ENCODE assay signal across 8 cellular contexts in genomic region chr10:72320676-72321247, GRCh38. TPM values are rescaled to one million over a fixed set of nuclear protein-coding genes. Genes with fewer than 3 reads are reported as not detected.
DNase-seq lines count a peak whose midpoint lies in the region; ATAC-seq, FAIRE-seq and TF ChIP-seq lines count a peak whose summit lies in the region.

No MANE protein-coding gene starts in this region.

- H3K27me3 ChIP-seq in brain microvascular endothelial cell (replicated peaks) (no peaks in the 10 kb centered on the region), keratinocyte (ENCODE audit: control insufficient read depth, extremely low read depth, insufficient read depth, low read length) (no peaks in the 10 kb centered on the region)

- FAIRE-seq in A549 (lab: Jason Lieb, UNC): no peak
- peak; percentile 90 for FAIRE-seq in GM18507 (lab: Jason Lieb, UNC)
- peak; percentile 39 for FAIRE-seq in keratinocyte (lab: Jason Lieb, UNC)

- peak overlapping the region; percentile 91 for H3K9ac ChIP-seq in keratinocyte (ENCODE audit: control insufficient read depth, extremely low read depth, insufficient read depth, low read length)

- CTCF ChIA-PET in A549 (lab: Yijun Ruan, JAX): interaction anchor here (0.9 to 8.5 kb wide), 15 partner anchors 11 to 272 kb away, joined by 3 to 94 read pairs (median 6); partner anchors contain the start of genes ANAPC16, ASCC1 and DDIT4

- DNase-seq in A549 (ENCODE audit: low read depth in 1 of 2, low spot score in 1 of 2) (peak; percentile 95 to 98), GM18507 (ENCODE audit: extremely low spot score, insufficient read length, low read depth) (peak; percentile 82), NCI-H1436 treated with DMSO at 0.1 percent for 48 hours (lab: John Stamatoyannopoulos, UW) (peak; percentile 88), T-helper 2 cell (peak in 4 of 5 experiments; percentile 24 to 63 (median 48)), brain microvascular endothelial cell (peak; percentile 98), keratinocyte (ENCODE audit: low read depth, low spot score) (peak; percentile 99)
- DNase-seq in stimulated activated CD4-positive, alpha-beta T cell treated with anti-CD3 and anti-CD28 coated beads, Interleukin-1b, Interleukin-23, amount 100 ng/mL, for 4 hours (ENCODE audit: low read depth in 2 of 2): peak; percentile 50 to 52

- dilution Hi-C loops in keratinocyte (cut with MboI; ENCODE audit: extremely low pct_ligation_motif_present, low sequenced_read_pairs): no loop called here

- TF ChIP-seq EP300 in A549 (IDR thresholded peaks at IDR 0.05): peak; percentile 81 to 83; a peak in 3 of 5 replicates

- POLR2A ChIA-PET in A549 (lab: Yijun Ruan, JAX): interaction anchor here (0.6 to 5.9 kb wide), 20 partner anchors 9 to 225 kb away, joined by 3 to 197 read pairs (median 7); partner anchors contain the start of genes ANAPC16, ASCC1 and DDIT4

- 0 out of 5 replicates have a peak, but pooled peaks of 1 of the 2 experiments have one; percentile 37 for TF ChIP-seq RAD21 in A549 (conservative IDR thresholded peaks at IDR 0.05 in 1 of 2, IDR thresholded peaks at IDR 0.05 in 1 of 2)

- H3K79me2 ChIP-seq in keratinocyte (ENCODE audit: control insufficient read depth, insufficient read depth, low read length): no peaks in the 10 kb centered on the region

- in situ Hi-C loops in brain microvascular endothelial cell (cut with HindIII; ENCODE audit: low pct_ligation_motif_present, low sequenced_read_pairs): no loop called here

- H2AFZ ChIP-seq in keratinocyte (ENCODE audit: control insufficient read depth, low read length): no peak overlapping the region

- peak; percentile 47; the same call in 1 of the 2 replicates for TF ChIP-seq POLR2A in A549 (IDR thresholded peaks at IDR 0.05; ENCODE audit: low read length)

- WGBS in A549 (ENCODE audit: missing lambda C conversion rate): 2% methylated on average over 12 of the region's 12 CpGs

- H3K4me2 ChIP-seq in A549 (peak overlapping the region; percentile 82), keratinocyte (ENCODE audit: control insufficient read depth, extremely low read depth, insufficient read depth, low read depth, low read length) (peak overlapping the region; percentile 29)

- H4K20me1 ChIP-seq in keratinocyte (ENCODE audit: control insufficient read depth, extremely low read depth, insufficient read depth, low read length): no peaks in the 10 kb centered on the region

- H3K4me1 ChIP-seq in A549 (peaks cover 91% of the 10 kb centered on the region), keratinocyte (ENCODE audit: control insufficient read depth, extremely low read depth, insufficient read depth, low read length) (peaks cover 57% of the 10 kb centered on the region)

- TF ChIP-seq CTCF in A549 (IDR thresholded peaks at IDR 0.05) (no peak), brain microvascular endothelial cell (IDR thresholded peaks at IDR 0.05; ENCODE audit: low read depth, low read length, missing control alignments) (no peak), keratinocyte (optimal IDR thresholded peaks at IDR 0.05 in 1 of 3, IDR thresholded peaks at IDR 0.05 in 1 of 3, conservative IDR thresholded peaks at IDR 0.05 in 1 of 3; ENCODE audit: extremely low read depth in 1 of 3, insufficient read depth in 2 of 3, low read length in 3 of 3) (no peak)

- peak overlapping the region; percentile 98 to 99 for H3K27ac ChIP-seq in A549
- H3K27ac ChIP-seq in brain microvascular endothelial cell: peak overlapping the region; percentile 97
- H3K27ac ChIP-seq in keratinocyte (ENCODE audit: control insufficient read depth, insufficient read depth, low read length): peak overlapping the region; percentile 94

- no peaks in the 10 kb centered on the region for H3K36me3 ChIP-seq in brain microvascular endothelial cell (replicated peaks)
- H3K36me3 ChIP-seq in keratinocyte (ENCODE audit: control insufficient read depth in 2 of 2, extremely low read depth in 1 of 2, insufficient read depth in 2 of 2, low read length in 2 of 2): no peaks in the 10 kb centered on the region

- H3K4me3 ChIP-seq in A549: peak overlapping the region; percentile 25
- H3K4me3 ChIP-seq in brain microvascular endothelial cell (ENCODE audit: low read depth, low read length): no peak overlapping the region
- peak overlapping the region in 1 of 3 experiments; percentile 55 for H3K4me3 ChIP-seq in keratinocyte (ENCODE audit: control insufficient read depth in 2 of 3, extremely low read depth in 1 of 3, insufficient read depth in 2 of 3, low read depth in 1 of 3, low read length in 3 of 3)

- ATAC-seq in A549 (peak; percentile 84 to 86), HG02870 (IDR thresholded peaks at IDR 0.05; ENCODE audit: unreplicated experiment) (peak; percentile 75)

- no peaks in the 10 kb centered on the region for H3K9me1 ChIP-seq in keratinocyte (ENCODE audit: control insufficient read depth, extremely low read depth, insufficient read depth, low read length)

- no peaks in the 10 kb centered on the region for H3K9me3 ChIP-seq in A549
- no peaks in the 10 kb centered on the region for H3K9me3 ChIP-seq in keratinocyte (ENCODE audit: control insufficient read depth, low read depth, low read length)

TF ChIP-seq in A549, 52 proteins besides CTCF, POLR2A, EP300 and RAD21 (continues in another document):
- TF ChIP-seq TFCP2L1 (CRISPR knock-in tag; IDR thresholded peaks at IDR 0.05): no peak
- no peak for TF ChIP-seq RFX5 (IDR thresholded peaks at IDR 0.05)
- no peak for TF ChIP-seq PHF8 (IDR thresholded peaks at IDR 0.05; ENCODE audit: borderline replicate concordance, low read depth)
- 0 out of 2 replicates have a peak, but pooled peaks have one; percentile 8 for TF ChIP-seq MAZ (IDR thresholded peaks at IDR 0.05; ENCODE audit: borderline replicate concordance, low read depth, low read length)
- no peak for TF ChIP-seq FOXS1 (CRISPR knock-in tag; IDR thresholded peaks at IDR 0.05)
- TF ChIP-seq SREBF2 (IDR thresholded peaks at IDR 0.05): no peak
- TF ChIP-seq ZC3H11A (IDR thresholded peaks at IDR 0.05): no peak
- peak; percentile 60; the same call in 1 of the 2 replicates for TF ChIP-seq ATOH8 (CRISPR knock-in tag; IDR thresholded peaks at IDR 0.05; ENCODE audit: low read depth)
- peak; percentile 74; the same call in 1 of the 2 replicates for TF ChIP-seq ZSCAN20 (CRISPR knock-in tag; IDR thresholded peaks at IDR 0.05)
- TF ChIP-seq KDM1A (IDR thresholded peaks at IDR 0.05; ENCODE audit: low read depth): peak; percentile 68; the same call in 1 of the 2 replicates
- TF ChIP-seq JUN (IDR thresholded peaks at IDR 0.05): peak; percentile 75 to 96; a peak in 4 of 5 replicates
- TF ChIP-seq EHF (CRISPR knock-in tag; IDR thresholded peaks at IDR 0.05): peak; percentile 70; the same call in 1 of the 2 replicates
- TF ChIP-seq CBX2 (IDR thresholded peaks at IDR 0.05; ENCODE audit: borderline replicate concordance, low read depth): no peak
- TF ChIP-seq HEYL (CRISPR knock-in tag; IDR thresholded peaks at IDR 0.05): no peak
- TF ChIP-seq ESRRA (IDR thresholded peaks at IDR 0.05; ENCODE audit: borderline replicate concordance, low read length): no peak
- no peak for TF ChIP-seq EHMT2 (IDR thresholded peaks at IDR 0.05; ENCODE audit: low read depth)

RNA-seq across cellular contexts. Expression of gene DNAJB12, which starts 34.0 kb away (rescaled TPM):
- polyA plus RNA-seq in A549 (2011; rRNA removed) (21.5 and 24.4 TPM in 2 replicates), A549 (2017; fragmentation: RNase III; extraction: RNeasy Plus Mini Kit Qiagen cat#74134 plus additional on column Dnase treatment) (26.1 to 28.5 TPM (median 26.7 TPM) in 3 replicates), keratinocyte (11.5 to 19.3 TPM (median 12.0 TPM) in 3 replicates)
- 26.6 and 31.3 TPM in 2 replicates for polyA plus RNA-seq in A549 (2012; cell fraction: cytosol; rRNA removed)
- polyA plus RNA-seq in A549 (2012; cell fraction: nucleus; rRNA removed): 46.2 and 51.4 TPM in 2 replicates
- polyA minus RNA-seq in A549 (2011; rRNA and poly(A)+ RNA removed): 31.6 and 32.2 TPM in 2 replicates
- polyA plus RNA-seq in keratinocyte (2011; ENCODE audit: low read depth): 14.8 TPM
- 11.5 and 14.9 TPM in 2 replicates for polyA plus RNA-seq in keratinocyte (2011; cell fraction: cytosol; rRNA removed)
- 32.1 and 39.9 TPM in 2 replicates for polyA plus RNA-seq in keratinocyte (2011; cell fraction: nucleus; rRNA removed)
- 16.2 and 23.3 TPM in 2 replicates for polyA plus RNA-seq in keratinocyte (2012; ENCODE audit: low replicate concordance)
- polyA minus RNA-seq in keratinocyte: 11.2 to 31.7 TPM (median 11.8 TPM) in 3 replicates
- polyA minus RNA-seq in keratinocyte (2011; cell fraction: cytosol; rRNA and poly(A)+ RNA removed): 12.5 TPM
- 19.3 and 20.3 TPM in 2 replicates for polyA minus RNA-seq in keratinocyte (2011; cell fraction: nucleus; rRNA and poly(A)+ RNA removed)

RNA-seq across cellular contexts. Expression of gene DDIT4, which starts 47.0 kb away (rescaled TPM):
- polyA plus RNA-seq in A549 (2011; rRNA removed) (329 and 392 TPM in 2 replicates), A549 (2017; fragmentation: RNase III; extraction: RNeasy Plus Mini Kit Qiagen cat#74134 plus additional on column Dnase treatment) (188 to 239 TPM (median 238 TPM) in 3 replicates), keratinocyte (153 to 289 TPM (median 248 TPM) in 3 replicates)
- 189 and 275 TPM in 2 replicates for polyA plus RNA-seq in A549 (2012; cell fraction: cytosol; rRNA removed)
- 368 and 387 TPM in 2 replicates for polyA plus RNA-seq in A549 (2012; cell fraction: nucleus; rRNA removed)
- 299 and 339 TPM in 2 replicates for polyA minus RNA-seq in A549 (2011; rRNA and poly(A)+ RNA removed)
- 227 TPM for polyA plus RNA-seq in keratinocyte (2011; ENCODE audit: low read depth)
- 88.3 and 149 TPM in 2 replicates for polyA plus RNA-seq in keratinocyte (2011; cell fraction: cytosol; rRNA removed)
- polyA plus RNA-seq in keratinocyte (2011; cell fraction: nucleus; rRNA removed): 237 and 241 TPM in 2 replicates
- 409 and 466 TPM in 2 replicates for polyA plus RNA-seq in keratinocyte (2012; ENCODE audit: low replicate concordance)
- 214 to 285 TPM (median 225 TPM) in 3 replicates for polyA minus RNA-seq in keratinocyte
- 466 TPM for polyA minus RNA-seq in keratinocyte (2011; cell fraction: cytosol; rRNA and poly(A)+ RNA removed)
- polyA minus RNA-seq in keratinocyte (2011; cell fraction: nucleus; rRNA and poly(A)+ RNA removed): 259 and 281 TPM in 2 replicates

Comparison
In these comparisons a context has a peak if more than half of its experiments do, and no peak if none do; other contexts are left out.
1. DNase-seq: peak in every context shown above with its lines; median percentile 99 in keratinocyte; 98 in brain microvascular endothelial cell; 96 in A549; 88 in NCI-H1436 treated with DMSO at 0.1 percent for 48 hours; 82 in GM18507; 51 in stimulated activated CD4-positive, alpha-beta T cell treated with anti-CD3 and anti-CD28 coated beads, Interleukin-1b, Interleukin-23, amount 100 ng/mL, for 4 hours; 48 in T-helper 2 cell.